Comparison of ENCODE assay signal across 16 cellular contexts in the genomic region with DNA sequence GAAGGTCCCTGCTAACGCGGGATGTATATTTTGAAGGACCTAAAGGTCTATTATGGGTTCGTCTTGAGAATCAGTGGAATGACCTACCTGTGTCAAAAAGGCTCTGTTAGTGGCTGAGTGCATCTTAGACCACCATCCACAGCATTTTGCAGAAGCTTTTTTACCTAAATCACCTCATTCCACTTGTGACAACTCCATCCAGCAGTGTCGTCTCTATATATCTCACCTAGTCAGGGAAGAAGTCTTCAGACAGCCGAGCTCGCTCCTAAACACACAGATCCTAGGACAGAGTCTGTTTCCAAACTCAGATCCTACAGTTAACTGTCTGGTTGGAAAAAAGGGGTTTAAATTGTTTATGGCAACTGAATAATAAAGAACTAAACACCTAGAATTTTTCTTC. TPM values are rescaled to one million over a fixed set of nuclear protein-coding genes. Genes with fewer than 3 reads are reported as not detected.
DNase-seq lines count a peak whose midpoint lies in the region; ATAC-seq and TF ChIP-seq lines count a peak whose summit lies in the region.
"Had no signal": no experiment of that assay in that cellular context is flagged by ENCODE, and none has a peak within 500 bp of the region (broad histone marks: within the 10 kb centered on the region; RNA-seq: fewer than 3 reads in every experiment).

No MANE protein-coding gene starts in this region.

- H3K4me1 ChIP-seq in tibial artery, result peaks cover 5 to 99% (median 57%) of the 10 kb centered on the region in 4 donors
- H3K4me1 ChIP-seq: HAP-1 had no signal

- no peak for ATAC-seq in activated CD8-positive, alpha-beta memory T cell treated with anti-CD3 and anti-CD28 coated beads, Interleukin-2, amount 10 ng/mL, durations not matched to agents 7 days and 5 days
- ATAC-seq in GM18870 (IDR thresholded peaks at IDR 0.05; ENCODE audit: unreplicated experiment), result no peak
- ATAC-seq: CD8-positive, alpha-beta T cell; HepG2 had no signal

- no peak overlapping the region for H3K4me3 ChIP-seq in tibial artery
- H3K4me3 ChIP-seq: HAP-1 had no signal

- no peaks in the 10 kb centered on the region for H3K4me1 Mint-ChIP-seq in activated CD8-positive, alpha-beta memory T cell treated with anti-CD3 and anti-CD28 coated beads, Interleukin-2, amount 10 ng/mL, durations not matched to agents 7 days and 5 days
- H3K4me1 Mint-ChIP-seq in chondrocyte (ENCODE audit: low read depth) (peaks cover 90% of the 10 kb centered on the region), nephron progenitor cell (peaks cover 36% of the 10 kb centered on the region)
- H3K4me1 Mint-ChIP-seq in activated T-helper 2 cell treated with anti-CD3 and anti-CD28 coated beads, Interferon-gamma antibody, Interleukin-2, Interleukin-4, amounts not matched to agents 10 μg/mL and 5 μg/mL and 100 μg/mL, durations not matched to agents 14 hours and 24 hours and 36 hours (ENCODE audit: low read depth), result no peaks in the 10 kb centered on the region
- H3K4me1 Mint-ChIP-seq: CD14-positive monocyte had no signal

- H3K27me3 ChIP-seq in tibial artery, result no peaks in the 10 kb centered on the region

- H3K36me3 Mint-ChIP-seq in activated CD8-positive, alpha-beta memory T cell treated with anti-CD3 and anti-CD28 coated beads, Interleukin-2, amount 10 ng/mL, durations not matched to agents 7 days and 5 days, result no peaks in the 10 kb centered on the region
- H3K36me3 Mint-ChIP-seq in chondrocyte (ENCODE audit: low read depth), result peaks cover 24% of the 10 kb centered on the region
- H3K36me3 Mint-ChIP-seq in nephron progenitor cell (ENCODE audit: low read depth), result peaks cover 11% of the 10 kb centered on the region
- H3K36me3 Mint-ChIP-seq in activated T-helper 2 cell treated with anti-CD3 and anti-CD28 coated beads, Interferon-gamma antibody, Interleukin-2, Interleukin-4, amounts not matched to agents 10 μg/mL and 5 μg/mL and 100 μg/mL, durations not matched to agents 14 hours and 24 hours and 36 hours (ENCODE audit: low read depth), result no peaks in the 10 kb centered on the region
- H3K36me3 Mint-ChIP-seq: CD14-positive monocyte; CD8-positive, alpha-beta T cell had no signal

- H3K9me3 Mint-ChIP-seq in activated CD8-positive, alpha-beta memory T cell treated with anti-CD3 and anti-CD28 coated beads, Interleukin-2, amount 10 ng/mL, durations not matched to agents 7 days and 5 days (ENCODE audit: low read depth), result no peaks in the 10 kb centered on the region
- no peaks in the 10 kb centered on the region for H3K9me3 Mint-ChIP-seq in chondrocyte (ENCODE audit: low read depth)
- H3K9me3 Mint-ChIP-seq in nephron progenitor cell, result no peaks in the 10 kb centered on the region
- no peaks in the 10 kb centered on the region for H3K9me3 Mint-ChIP-seq in activated T-helper 2 cell treated with anti-CD3 and anti-CD28 coated beads, Interferon-gamma antibody, Interleukin-2, Interleukin-4, amounts not matched to agents 10 μg/mL and 5 μg/mL and 100 μg/mL, durations not matched to agents 14 hours and 24 hours and 36 hours
- H3K9me3 Mint-ChIP-seq: CD14-positive monocyte; CD8-positive, alpha-beta T cell had no signal

- H3K27ac ChIP-seq in tibial artery, result peak overlapping the region; percentile 41 to 70
- H3K27ac ChIP-seq: 22Rv1 had no signal

- no peak for TF ChIP-seq CTCF in chondrocyte (IDR thresholded peaks at IDR 0.05)
- no peak for TF ChIP-seq CTCF in nephron progenitor cell (IDR thresholded peaks at IDR 0.05)
- TF ChIP-seq CTCF in tibial artery (IDR thresholded peaks at IDR 0.05), result no peak

- H3K27me3 Mint-ChIP-seq in activated CD8-positive, alpha-beta memory T cell treated with anti-CD3 and anti-CD28 coated beads, Interleukin-2, amount 10 ng/mL, durations not matched to agents 7 days and 5 days, result peaks cover 2% of the 10 kb centered on the region
- H3K27me3 Mint-ChIP-seq in chondrocyte (ENCODE audit: low read depth), result no peaks in the 10 kb centered on the region
- peaks cover 3% of the 10 kb centered on the region for H3K27me3 Mint-ChIP-seq in nephron progenitor cell (ENCODE audit: low read depth, poor library complexity)
- peaks cover 6% of the 10 kb centered on the region for H3K27me3 Mint-ChIP-seq in activated T-helper 2 cell treated with anti-CD3 and anti-CD28 coated beads, Interferon-gamma antibody, Interleukin-2, Interleukin-4, amounts not matched to agents 10 μg/mL and 5 μg/mL and 100 μg/mL, durations not matched to agents 14 hours and 24 hours and 36 hours (ENCODE audit: low read depth)

- intact Hi-C loops in tibial artery (cut with DNase I; ENCODE audit: low total_unique reads), result no loop called here
- intact Hi-C loops in activated T-helper 2 cell treated with anti-CD3 and anti-CD28 coated beads, Interferon-gamma antibody, Interleukin-2, Interleukin-4, amounts not matched to agents 10 μg/mL and 5 μg/mL and 100 μg/mL, durations not matched to agents 14 hours and 24 hours and 36 hours (cut with micrococcal nuclease), result no loop called here

- no peak overlapping the region for H3K4me3 Mint-ChIP-seq in activated CD8-positive, alpha-beta memory T cell treated with anti-CD3 and anti-CD28 coated beads, Interleukin-2, amount 10 ng/mL, durations not matched to agents 7 days and 5 days
- H3K4me3 Mint-ChIP-seq in chondrocyte (ENCODE audit: unreplicated experiment), result no peak overlapping the region
- H3K4me3 Mint-ChIP-seq in nephron progenitor cell, result no peak overlapping the region
- H3K4me3 Mint-ChIP-seq in activated T-helper 2 cell treated with anti-CD3 and anti-CD28 coated beads, Interferon-gamma antibody, Interleukin-2, Interleukin-4, amounts not matched to agents 10 μg/mL and 5 μg/mL and 100 μg/mL, durations not matched to agents 14 hours and 24 hours and 36 hours (ENCODE audit: low read depth), result no peak overlapping the region
- H3K4me3 Mint-ChIP-seq: CD14-positive monocyte; CD8-positive, alpha-beta T cell had no signal

- no peaks in the 10 kb centered on the region for H3K9me3 ChIP-seq in tibial artery
- H3K9me3 ChIP-seq: HAP-1 had no signal

- CTCF ChIA-PET in activated CD8-positive, alpha-beta memory T cell treated with anti-CD3 and anti-CD28 coated beads, Interleukin-2, amount 10 ng/mL, durations not matched to agents 7 days and 5 days (lab: Charles Lee), result no interaction called here

- H3K27ac Mint-ChIP-seq in activated CD8-positive, alpha-beta memory T cell treated with anti-CD3 and anti-CD28 coated beads, Interleukin-2, amount 10 ng/mL, durations not matched to agents 7 days and 5 days, result no peak overlapping the region
- peak overlapping the region; percentile 74 for H3K27ac Mint-ChIP-seq in chondrocyte (ENCODE audit: unreplicated experiment)
- peak overlapping the region; percentile 71 for H3K27ac Mint-ChIP-seq in nephron progenitor cell
- H3K27ac Mint-ChIP-seq in activated T-helper 2 cell treated with anti-CD3 and anti-CD28 coated beads, Interferon-gamma antibody, Interleukin-2, Interleukin-4, amounts not matched to agents 10 μg/mL and 5 μg/mL and 100 μg/mL, durations not matched to agents 14 hours and 24 hours and 36 hours, result no peak overlapping the region
- H3K27ac Mint-ChIP-seq: CD14-positive monocyte; CD8-positive, alpha-beta T cell had no signal

- DNase-seq in activated CD8-positive, alpha-beta memory T cell treated with anti-CD3 and anti-CD28 coated beads, Interleukin-2, amount 10 ng/mL, durations not matched to agents 7 days and 5 days, result peak; percentile 0
- DNase-seq in activated CD8-positive, alpha-beta memory T cell treated with anti-CD3 and anti-CD28 coated beads for 24 hours, result no peak
- DNase-seq in chondrocyte (ENCODE audit: low spot score) (no peak), nephron progenitor cell (no peak), tibial artery (no peak)
- DNase-seq in activated T-helper 2 cell treated with anti-CD3 and anti-CD28 coated beads, Interferon-gamma antibody, Interleukin-2, Interleukin-4, amounts not matched to agents 10 μg/mL and 5 μg/mL and 100 μg/mL, durations not matched to agents 14 hours and 24 hours and 36 hours (ENCODE audit: low spot score), result no peak
- DNase-seq: CD8-positive, alpha-beta T cell; COR-L47; DMS153; DMS79 treated with DMSO at 0.1 percent for 48 hours; EL had no signal

- peaks cover 0 to 7% (median 6%) of the 10 kb centered on the region in 3 donors for H3K36me3 ChIP-seq in tibial artery
- H3K36me3 ChIP-seq: HAP-1 had no signal

RNA-seq across cellular contexts. Expression of a gene that starts 33.7 kb away (rescaled TPM):
- not detected for total RNA-seq in activated CD8-positive, alpha-beta memory T cell treated with anti-CD3 and anti-CD28 coated beads, Interleukin-2, amount 10 ng/mL, durations not matched to agents 7 days and 5 days
- 2,319 to 5,210 TPM (median 5,209 TPM) in 3 replicates for total RNA-seq in chondrocyte
- not detected in 2 replicates for total RNA-seq in activated T-helper 2 cell treated with anti-CD3 and anti-CD28 coated beads, Interferon-gamma antibody, Interleukin-2, Interleukin-4, amounts not matched to agents 10 μg/mL and 5 μg/mL and 100 μg/mL, durations not matched to agents 14 hours and 24 hours and 36 hours
- total RNA-seq: CD8-positive, alpha-beta T cell; HepG2 had no signal

RNA-seq across cellular contexts. Expression of a gene that starts 33.8 kb away (rescaled TPM):
- total RNA-seq in activated CD8-positive, alpha-beta memory T cell treated with anti-CD3 and anti-CD28 coated beads, Interleukin-2, amount 10 ng/mL, durations not matched to agents 7 days and 5 days, result not detected
- total RNA-seq in chondrocyte, result 1,370 to 2,411 TPM (median 2,366 TPM) in 3 replicates
- total RNA-seq in activated T-helper 2 cell treated with anti-CD3 and anti-CD28 coated beads, Interferon-gamma antibody, Interleukin-2, Interleukin-4, amounts not matched to agents 10 μg/mL and 5 μg/mL and 100 μg/mL, durations not matched to agents 14 hours and 24 hours and 36 hours, result not detected in 2 replicates
- total RNA-seq: CD8-positive, alpha-beta T cell had no signal

Comparison
In these comparisons a context has a peak if more than half of its experiments do, and no peak if none do; other contexts are left out.
1. H3K27ac Mint-ChIP-seq: peak in chondrocyte (single experiment) and nephron progenitor cell (single experiment); none in activated CD8-positive, alpha-beta memory T cell treated with anti-CD3 and anti-CD28 coated beads, Interleukin-2, amount 10 ng/mL, durations not matched to agents 7 days and 5 days (single experiment) and activated T-helper 2 cell treated with anti-CD3 and anti-CD28 coated beads, Interferon-gamma antibody, Interleukin-2, Interleukin-4, amounts not matched to agents 10 μg/mL and 5 μg/mL and 100 μg/mL, durations not matched to agents 14 hours and 24 hours and 36 hours (single experiment).
2. RNA of a gene that starts 33.7 kb away (total RNA-seq): 2,319 to 5,210 TPM in chondrocyte; not detected in activated CD8-positive, alpha-beta memory T cell treated with anti-CD3 and anti-CD28 coated beads, Interleukin-2, amount 10 ng/mL, durations not matched to agents 7 days and 5 days and not detected in activated T-helper 2 cell treated with anti-CD3 and anti-CD28 coated beads, Interferon-gamma antibody, Interleukin-2, Interleukin-4, amounts not matched to agents 10 μg/mL and 5 μg/mL and 100 μg/mL, durations not matched to agents 14 hours and 24 hours and 36 hours; every median in the first group is over 1,000 times any median in the second.
3. RNA of a gene that starts 33.8 kb away (total RNA-seq): 1,370 to 2,411 TPM in chondrocyte; not detected in activated CD8-positive, alpha-beta memory T cell treated with anti-CD3 and anti-CD28 coated beads, Interleukin-2, amount 10 ng/mL, durations not matched to agents 7 days and 5 days and not detected in activated T-helper 2 cell treated with anti-CD3 and anti-CD28 coated beads, Interferon-gamma antibody, Interleukin-2, Interleukin-4, amounts not matched to agents 10 μg/mL and 5 μg/mL and 100 μg/mL, durations not matched to agents 14 hours and 24 hours and 36 hours; every median in the first group is over 1,000 times any median in the second.